ENCODE assay signal across 21 cellular contexts in genomic region chr19:44785271-44785670, GRCh38. TPM values are rescaled to one million over a fixed set of nuclear protein-coding genes. Genes with fewer than 3 reads are reported as not detected.
DNase-seq lines count a peak whose midpoint lies in the region; ATAC-seq and TF ChIP-seq lines count a peak whose summit lies in the region.
"Had no signal": no experiment of that assay in that cellular context is flagged by ENCODE, and none has a peak within 500 bp of the region (broad histone marks: within the 10 kb centered on the region; RNA-seq: fewer than 3 reads in every experiment).

No MANE protein-coding gene starts in this region.

- H3K36me3 ChIP-seq in KMS-11 (ENCODE audit: insufficient read depth) (no peaks in the 10 kb centered on the region), mucosa of descending colon (ENCODE audit: low read depth) (no peaks in the 10 kb centered on the region)
- H3K36me3 ChIP-seq: BE2C; BLaER1 treated with 17β-estradiol and CSF1 and Interleukin-3, amounts not matched to agents 10 nM and 100 nM; HAP-1 had no signal

- no peak overlapping the region for H3K9ac ChIP-seq in KMS-11

- DNase-seq in mucosa of descending colon (no peak), GM20000 (ENCODE audit: low spot score) (no peak), T-helper 9 cell (no peak)
- no peak for DNase-seq in activated CD8-positive, alpha-beta memory T cell treated with anti-CD3 and anti-CD28 coated beads, Interleukin-2, amount 10 ng/mL, durations not matched to agents 7 days and 5 days
- DNase-seq: AML-193; BE2C; CD4-positive, alpha-beta T cell; CD8-positive, alpha-beta memory T cell; DMS 273 treated with DMSO at 0.1 percent for 48 hours; DMS79; EL; GDM1; GOT3; HFFc6 had no signal

- peak; percentile 22 for ATAC-seq in mucosa of descending colon
- ATAC-seq in activated CD8-positive, alpha-beta memory T cell treated with anti-CD3 and anti-CD28 coated beads, Interleukin-2, amount 10 ng/mL, durations not matched to agents 7 days and 5 days = no peak

- no peak overlapping the region; the same call in 1 of the 2 replicates for H3K4me2 ChIP-seq in KMS-11

- H4K20me1 ChIP-seq in KMS-11 (ENCODE audit: insufficient read depth) = no peaks in the 10 kb centered on the region
- H4K20me1 ChIP-seq: BLaER1 treated with 17β-estradiol and CSF1 and Interleukin-3, amounts not matched to agents 10 nM and 100 nM had no signal

- no peaks in the 10 kb centered on the region for H3K9me3 ChIP-seq in mucosa of descending colon
- H3K9me3 ChIP-seq: BE2C; BLaER1 treated with 17β-estradiol and CSF1 and Interleukin-3, amounts not matched to agents 10 nM and 100 nM; HAP-1 had no signal

- TF ChIP-seq CTCF in KMS-11 (conservative IDR thresholded peaks at IDR 0.05; ENCODE audit: low read depth, low read length) = no peak
- no peak for TF ChIP-seq CTCF in mucosa of descending colon (IDR thresholded peaks at IDR 0.05)
- TF ChIP-seq CTCF in GM20000 (IDR thresholded peaks at IDR 0.05; ENCODE audit: extremely low read depth, missing control alignments) = no peak

- H3K4me3 Mint-ChIP-seq in dendritic cell treated with granulocyte-macrophage colony-stimulating factor and Interleukin-4, amounts not matched to agents 40 ng/mL and 50 ng/mL, for 4 days = no peak overlapping the region
- H3K4me3 Mint-ChIP-seq in activated CD8-positive, alpha-beta memory T cell treated with anti-CD3 and anti-CD28 coated beads, Interleukin-2, amount 10 ng/mL, durations not matched to agents 7 days and 5 days = no peak overlapping the region
- H3K4me3 Mint-ChIP-seq: CD4-positive, alpha-beta T cell; CD8-positive, alpha-beta memory T cell had no signal

- no peaks in the 10 kb centered on the region for H3K36me3 Mint-ChIP-seq in dendritic cell treated with granulocyte-macrophage colony-stimulating factor and Interleukin-4, amounts not matched to agents 40 ng/mL and 50 ng/mL, for 4 days (ENCODE audit: low read depth)
- H3K36me3 Mint-ChIP-seq in activated CD8-positive, alpha-beta memory T cell treated with anti-CD3 and anti-CD28 coated beads, Interleukin-2, amount 10 ng/mL, durations not matched to agents 7 days and 5 days = no peaks in the 10 kb centered on the region
- H3K36me3 Mint-ChIP-seq: CD14-positive monocyte; CD8-positive, alpha-beta memory T cell had no signal

- intact Hi-C loops in dendritic cell treated with granulocyte-macrophage colony-stimulating factor and Interleukin-4, amounts not matched to agents 40 ng/mL and 50 ng/mL, for 4 days (cut with micrococcal nuclease) = no loop called here
- intact Hi-C loops in mucosa of descending colon (cut with DNase I, micrococcal nuclease) = loop anchor here (5.0 to 10.0 kb wide), 2 partner anchors 50 to 57 kb away; no protein-coding TSS in a partner anchor

- H2AFZ ChIP-seq in KMS-11 (ENCODE audit: low read depth) = peak overlapping the region; percentile 92; the same call in 1 of the 2 replicates

- H3K27ac Mint-ChIP-seq in dendritic cell treated with granulocyte-macrophage colony-stimulating factor and Interleukin-4, amounts not matched to agents 40 ng/mL and 50 ng/mL, for 4 days = peak overlapping the region; percentile 82
- H3K27ac Mint-ChIP-seq in activated CD8-positive, alpha-beta memory T cell treated with anti-CD3 and anti-CD28 coated beads, Interleukin-2, amount 10 ng/mL, durations not matched to agents 7 days and 5 days = no peak overlapping the region
- H3K27ac Mint-ChIP-seq: CD4-positive, alpha-beta T cell; HFFc6 had no signal

- no peaks in the 10 kb centered on the region for H3K79me2 ChIP-seq in KMS-11 (ENCODE audit: insufficient read depth, low read depth)

- H3K4me3 ChIP-seq in KMS-11 (IDR thresholded peaks at IDR 0.05; ENCODE audit: insufficient read depth, low read depth, low read length) (no peak overlapping the region), mucosa of descending colon (no peak overlapping the region)
- H3K4me3 ChIP-seq: GM12878, HAP-1 had no signal

- peaks cover 27% of the 10 kb centered on the region for H3K4me1 Mint-ChIP-seq in dendritic cell treated with granulocyte-macrophage colony-stimulating factor and Interleukin-4, amounts not matched to agents 40 ng/mL and 50 ng/mL, for 4 days (ENCODE audit: low read depth)
- peaks cover 4% of the 10 kb centered on the region for H3K4me1 Mint-ChIP-seq in activated CD8-positive, alpha-beta memory T cell treated with anti-CD3 and anti-CD28 coated beads, Interleukin-2, amount 10 ng/mL, durations not matched to agents 7 days and 5 days

- H3K27ac ChIP-seq in KMS-11 = no peak overlapping the region
- H3K27ac ChIP-seq: 22Rv1; BLaER1 treated with 17β-estradiol and CSF1 and Interleukin-3, amounts not matched to agents 10 nM and 100 nM had no signal

- no peaks in the 10 kb centered on the region for H3K27me3 ChIP-seq in KMS-11 (ENCODE audit: insufficient read depth, low read depth)
- H3K27me3 ChIP-seq: BLaER1 treated with 17β-estradiol and CSF1 and Interleukin-3, amounts not matched to agents 10 nM and 100 nM had no signal

- H3K4me1 ChIP-seq in KMS-11 (ENCODE audit: low read depth, poor library complexity, severe bottlenecking) (peaks cover 3% of the 10 kb centered on the region), mucosa of descending colon (ENCODE audit: low read depth) (peaks cover 8% of the 10 kb centered on the region)
- H3K4me1 ChIP-seq: BE2C had no signal

- CTCF ChIA-PET in activated CD8-positive, alpha-beta memory T cell treated with anti-CD3 and anti-CD28 coated beads, Interleukin-2, amount 10 ng/mL, durations not matched to agents 7 days and 5 days (lab: Charles Lee) = interaction anchor here (0.7 to 2.7 kb wide), 12 partner anchors 9 to 131 kb away, joined by 3 to 19 read pairs (median 8); partner anchors contain the start of gene NECTIN2

- no peaks in the 10 kb centered on the region for H3K9me3 Mint-ChIP-seq in dendritic cell treated with granulocyte-macrophage colony-stimulating factor and Interleukin-4, amounts not matched to agents 40 ng/mL and 50 ng/mL, for 4 days
- no peaks in the 10 kb centered on the region for H3K9me3 Mint-ChIP-seq in activated CD8-positive, alpha-beta memory T cell treated with anti-CD3 and anti-CD28 coated beads, Interleukin-2, amount 10 ng/mL, durations not matched to agents 7 days and 5 days (ENCODE audit: low read depth)
- H3K9me3 Mint-ChIP-seq: CD4-positive, alpha-beta T cell; CD8-positive, alpha-beta memory T cell; HFFc6 had no signal

- no peaks in the 10 kb centered on the region for H3K27me3 Mint-ChIP-seq in dendritic cell treated with granulocyte-macrophage colony-stimulating factor and Interleukin-4, amounts not matched to agents 40 ng/mL and 50 ng/mL, for 4 days
- peaks cover 8% of the 10 kb centered on the region for H3K27me3 Mint-ChIP-seq in activated CD8-positive, alpha-beta memory T cell treated with anti-CD3 and anti-CD28 coated beads, Interleukin-2, amount 10 ng/mL, durations not matched to agents 7 days and 5 days

RNA-seq across cellular contexts. Expression of gene CBLC, which starts 7.6 kb away (rescaled TPM):
- 10 to 100 TPM; 36.5 to 92.6 (median 59.1) TPM for total RNA-seq in mucosa of descending colon
- total RNA-seq in activated CD8-positive, alpha-beta memory T cell treated with anti-CD3 and anti-CD28 coated beads, Interleukin-2, amount 10 ng/mL, durations not matched to agents 7 days and 5 days = not detected
- total RNA-seq: CD4-positive, alpha-beta T cell; CD8-positive, alpha-beta memory T cell; GM12878; HFFc6 had no signal

RNA-seq across cellular contexts. Expression of gene BCAM, which starts 23.6 kb away (rescaled TPM):
- 10 to 100 TPM; 16.3 to 25.1 (median 20.3) TPM for total RNA-seq in mucosa of descending colon
- total RNA-seq in activated CD8-positive, alpha-beta memory T cell treated with anti-CD3 and anti-CD28 coated beads, Interleukin-2, amount 10 ng/mL, durations not matched to agents 7 days and 5 days = not detected
- total RNA-seq: CD4-positive, alpha-beta T cell; CD8-positive, alpha-beta memory T cell had no signal

RNA-seq across cellular contexts. Expression of gene BCL3, which starts 36.8 kb away (rescaled TPM):
- 100 to 1,000 TPM in 1 of 3 donors, 10 to 100 TPM in 2; 78.9 to 145 (median 90.6) TPM for total RNA-seq in mucosa of descending colon
- total RNA-seq in activated CD8-positive, alpha-beta memory T cell treated with anti-CD3 and anti-CD28 coated beads, Interleukin-2, amount 10 ng/mL, durations not matched to agents 7 days and 5 days = 10 to 100 TPM; 56.3 to 60.3 TPM

Comparison
In these comparisons a context has a peak if more than half of its experiments do, and no peak if none do; other contexts are left out.
1. RNA of gene CBLC, which starts 7.6 kb away (total RNA-seq): 36.5 to 92.6 TPM in mucosa of descending colon; not detected in activated CD8-positive, alpha-beta memory T cell treated with anti-CD3 and anti-CD28 coated beads, Interleukin-2, amount 10 ng/mL, durations not matched to agents 7 days and 5 days; every median in the first group is over 10 times any median in the second.
2. RNA of gene BCAM, which starts 23.6 kb away (total RNA-seq): 16.3 to 25.1 TPM in mucosa of descending colon; not detected in activated CD8-positive, alpha-beta memory T cell treated with anti-CD3 and anti-CD28 coated beads, Interleukin-2, amount 10 ng/mL, durations not matched to agents 7 days and 5 days; every median in the first group is over 10 times any median in the second.